8 cellular contexts compared by ENCODE assay signal in genomic region chr1:157137773-157138219, GRCh38. TPM values are rescaled to one million over a fixed set of nuclear protein-coding genes. Genes with fewer than 3 reads are reported as not detected.
DNase-seq lines count a peak whose midpoint lies in the region; ATAC-seq and TF ChIP-seq lines count a peak whose summit lies in the region.

No MANE protein-coding gene starts in this region.

- peak overlapping the region; percentile 98 for H3K4me3 Mint-ChIP-seq in chondrocyte (ENCODE audit: unreplicated experiment)

- DNase-seq in chondrocyte (ENCODE audit: low spot score) (no peak), NCI-H2029 treated with DMSO at 0.1 percent for 48 hours (lab: John Stamatoyannopoulos, UW) (no peak), NCI-H1436 (lab: John Stamatoyannopoulos, UW) (no peak)

- H3K9me3 ChIP-seq in HUES48 (ENCODE audit: control insufficient read depth, insufficient read depth, low read length) (no peaks in the 10 kb centered on the region), muscle layer of colon (ENCODE audit: low read length) (no peaks in the 10 kb centered on the region)

- ATAC-seq in GM19452 (IDR thresholded peaks at IDR 0.05; ENCODE audit: unreplicated experiment) (peak; percentile 1), GM18861 (IDR thresholded peaks at IDR 0.05; ENCODE audit: unreplicated experiment) (no peak), HG03432 (IDR thresholded peaks at IDR 0.05; ENCODE audit: unreplicated experiment) (no peak)

- H3K4me1 ChIP-seq in HUES48 (ENCODE audit: control insufficient read depth, insufficient read depth, low read length): peaks cover 39% of the 10 kb centered on the region
- peaks cover 20% of the 10 kb centered on the region for H3K4me1 ChIP-seq in muscle layer of colon (ENCODE audit: insufficient read depth, low read length)

- H3K27me3 Mint-ChIP-seq in chondrocyte (ENCODE audit: low read depth): no peaks in the 10 kb centered on the region

- H3K27me3 ChIP-seq in HUES48 (ENCODE audit: control insufficient read depth, insufficient read depth, low read length) (no peaks in the 10 kb centered on the region; the same call in 1 of the 2 replicates), muscle layer of colon (ENCODE audit: control insufficient read depth in 1 of 2, insufficient read depth in 2 of 2, low read length in 2 of 2) (no peaks in the 10 kb centered on the region)

- H3K27ac Mint-ChIP-seq in chondrocyte (ENCODE audit: unreplicated experiment): peak overlapping the region; percentile 95

- no peaks in the 10 kb centered on the region for H3K9me3 Mint-ChIP-seq in chondrocyte (ENCODE audit: low read depth)

- H3K27ac ChIP-seq in HUES48 (ENCODE audit: low read depth, low read length) (peak overlapping the region; percentile 99), muscle layer of colon (ENCODE audit: low read depth, low read length) (peak overlapping the region; percentile 88)

- peaks cover 26% of the 10 kb centered on the region for H3K36me3 Mint-ChIP-seq in chondrocyte (ENCODE audit: low read depth)

- H3K36me3 ChIP-seq in HUES48 (ENCODE audit: control insufficient read depth, insufficient read depth, low read length) (peaks cover 35% of the 10 kb centered on the region), muscle layer of colon (ENCODE audit: insufficient read depth, low read length) (peaks cover 33% of the 10 kb centered on the region)

- no peak for TF ChIP-seq CTCF in chondrocyte (IDR thresholded peaks at IDR 0.05)

- H3K4me1 Mint-ChIP-seq in chondrocyte (ENCODE audit: low read depth): peaks cover 32% of the 10 kb centered on the region

- H3K4me3 ChIP-seq in HUES48 (ENCODE audit: low read depth, low read length) (peak overlapping the region; percentile 95), muscle layer of colon (ENCODE audit: low read depth in 1 of 2, low read length in 2 of 2) (peak overlapping the region; percentile 89 to 93)

- H3K9ac ChIP-seq in HUES48 (ENCODE audit: low read depth, low read length) (peak overlapping the region; percentile 75), muscle layer of colon (ENCODE audit: low read length) (peak overlapping the region; percentile 90)

RNA-seq across cellular contexts. Expression of gene ETV3, which starts 0.4 kb away (rescaled TPM):
- 23.4 to 25.6 TPM (median 24.4 TPM) in 3 replicates for total RNA-seq in chondrocyte

RNA-seq across cellular contexts. Expression of gene ETV3L, which starts 38.2 kb away (rescaled TPM):
- total RNA-seq in chondrocyte: not detected in 3 replicates
